Comparison of ENCODE assay signal across 8 cellular contexts in genomic region chr4:182937268-182938208, GRCh38. TPM values are rescaled to one million over a fixed set of nuclear protein-coding genes. Genes with fewer than 3 reads are reported as not detected.
A peak's percentile ranks its signal among the peaks of the same experiment; 100 is the strongest.
DNase-seq lines count a peak whose midpoint lies in the region; ATAC-seq and TF ChIP-seq lines count a peak whose summit lies in the region.

No MANE protein-coding gene starts in this region.

- POLR2A ChIA-PET in SK-N-SH (lab: Yijun Ruan, JAX) (no interaction called here), OCI-LY7 (lab: Charles Lee) (interaction anchor here (0.7 kb wide), 2 partner anchors 88 to 267 kb away, joined by 3 read pairs; no protein-coding TSS in a partner anchor)

- CTCF ChIA-PET in SK-N-SH (lab: Yijun Ruan, JAX) (interaction anchor here (0.6 to 4.7 kb wide), 31 partner anchors 8 to 1184 kb away, joined by 3 to 90 read pairs (median 5); no protein-coding TSS in a partner anchor), OCI-LY7 (lab: Charles Lee; ENCODE audit: unreplicated experiment) (interaction anchor here (0.7 kb wide), 1 partner anchor 324 kb away, joined by 3 read pairs; no protein-coding TSS in a partner anchor)

- H4K20me1 ChIP-seq in SK-N-SH (ENCODE audit: insufficient read depth) (no peaks in the 10 kb centered on the region), OCI-LY7 (ENCODE audit: insufficient read depth, low read length) (no peaks in the 10 kb centered on the region)

- 35% methylated on average over 5 of the region's 5 CpGs for WGBS in SK-N-SH (ENCODE audit: low lambda C conversion rate)

- ATAC-seq in GM21381 (IDR thresholded peaks at IDR 0.05; ENCODE audit: unreplicated experiment): peak; percentile 22
- ATAC-seq in HG03025 (IDR thresholded peaks at IDR 0.05; ENCODE audit: low FRiP score, unreplicated experiment): peak; percentile 27
- no peak for ATAC-seq in mucosa of descending colon

- H3K4me3 ChIP-seq in SK-N-SH (ENCODE audit: low read depth in 2 of 2, low read length in 1 of 2) (peak overlapping the region in 1 of 2 experiments; percentile 11; a peak in 1 of 4 replicates), OCI-LY7 (ENCODE audit: low read depth, low read length, poor library complexity, severe bottlenecking) (no peak overlapping the region), mucosa of descending colon (no peak overlapping the region)

- H3K4me1 ChIP-seq in SK-N-SH (ENCODE audit: control insufficient read depth in 1 of 2, insufficient read depth in 2 of 2, low read depth in 1 of 2, low read length in 1 of 2) (no peaks in the 10 kb centered on the region), OCI-LY7 (ENCODE audit: insufficient read depth, low read length, poor library complexity, severe bottlenecking) (no peaks in the 10 kb centered on the region), mucosa of descending colon (ENCODE audit: low read depth) (no peaks in the 10 kb centered on the region)

- H3K9me3 ChIP-seq in SK-N-SH (no peaks in the 10 kb centered on the region), OCI-LY7 (ENCODE audit: low read length) (no peaks in the 10 kb centered on the region), mucosa of descending colon (no peaks in the 10 kb centered on the region)

- H3K79me2 ChIP-seq in SK-N-SH (ENCODE audit: insufficient read depth) (no peaks in the 10 kb centered on the region), OCI-LY7 (ENCODE audit: insufficient read depth, low read depth, low read length) (no peaks in the 10 kb centered on the region)

- no TSS peak for BruUV-seq in OCI-LY7 (replicated peaks; lab: Mats Ljungman, UMichigan)

- H3K4me2 ChIP-seq in SK-N-SH (no peak overlapping the region), OCI-LY7 (ENCODE audit: low read length) (no peak overlapping the region)

- H3K27ac ChIP-seq in SK-N-SH (ENCODE audit: low read depth in 2 of 2, low read length in 1 of 2) (no peak overlapping the region), OCI-LY7 (ENCODE audit: low read depth, low read length, poor library complexity, severe bottlenecking) (no peak overlapping the region)

- DNase-seq in ELF-1 (ENCODE audit: low read depth, low spot score): peak; percentile 10
- no peak for DNase-seq in SK-N-SH
- DNase-seq in OCI-LY7 (ENCODE audit: low spot score): no peak
- no peak for DNase-seq in mucosa of descending colon
- DNase-seq in GM03348 (ENCODE audit: low spot score): no peak
- DNase-seq in NCI-H146 (lab: John Stamatoyannopoulos, UW): no peak

- no peak for TF ChIP-seq RAD21 in SK-N-SH (IDR thresholded peaks at IDR 0.05; ENCODE audit: low read length)

- no peaks in the 10 kb centered on the region for H3K36me3 ChIP-seq in SK-N-SH (replicated peaks in 1 of 2; ENCODE audit: control insufficient read depth in 1 of 2, insufficient read depth in 2 of 2, low read length in 1 of 2)
- H3K36me3 ChIP-seq in OCI-LY7 (ENCODE audit: insufficient read depth, low read length): no peaks in the 10 kb centered on the region
- H3K36me3 ChIP-seq in mucosa of descending colon (ENCODE audit: low read depth): no peaks in the 10 kb centered on the region

- intact Hi-C loops in OCI-LY7 (cut with micrococcal nuclease; ENCODE audit: unreplicated experiment) (loop anchor here (1.0 kb wide), 1 partner anchor 325 kb away; no protein-coding TSS in a partner anchor), mucosa of descending colon (cut with DNase I, micrococcal nuclease) (loop anchor here (5.0 to 10.0 kb wide), 2 partner anchors 325 to 327 kb away; no protein-coding TSS in a partner anchor)

- H3K9ac ChIP-seq in SK-N-SH: no peak overlapping the region

- no peaks in the 10 kb centered on the region; the same call in 1 of the 2 replicates for H3K27me3 ChIP-seq in SK-N-SH (ENCODE audit: insufficient read depth)

- TF ChIP-seq CTCF in SK-N-SH (IDR thresholded peaks at IDR 0.05) (no peak), OCI-LY7 (conservative IDR thresholded peaks at IDR 0.05; ENCODE audit: low read length) (no peak), mucosa of descending colon (IDR thresholded peaks at IDR 0.05) (no peak)

- no peaks in the 10 kb centered on the region for H3K9me2 ChIP-seq in SK-N-SH
- no peaks in the 10 kb centered on the region for H3K9me2 ChIP-seq in OCI-LY7 (ENCODE audit: insufficient read depth, low read length)

- H3F3A ChIP-seq in SK-N-SH (replicated peaks; ENCODE audit: insufficient read depth): no peaks in the 10 kb centered on the region

- no peak for TF ChIP-seq EP300 in SK-N-SH (IDR thresholded peaks at IDR 0.05; ENCODE audit: borderline replicate concordance in 1 of 2, low read depth in 1 of 2, low read length in 1 of 2)

- H2AFZ ChIP-seq in SK-N-SH (ENCODE audit: low read depth) (0 out of 2 replicates have a peak overlapping the region, but pooled peaks have one; percentile 82), OCI-LY7 (ENCODE audit: low read length) (no peak overlapping the region)

TF ChIP-seq in SK-N-SH, 30 proteins besides CTCF, POLR2A, EP300 and RAD21:
- TF ChIP-seq FOXM1 (IDR thresholded peaks at IDR 0.05; ENCODE audit: low read depth) (no peak), GABPA (IDR thresholded peaks at IDR 0.05; ENCODE audit: low read depth) (no peak), IRF3 (IDR thresholded peaks at IDR 0.05; ENCODE audit: low read depth, low read length) (no peak), RXRA (IDR thresholded peaks at IDR 0.05; ENCODE audit: borderline replicate concordance, low read depth) (no peak), CHD2 (IDR thresholded peaks at IDR 0.05; ENCODE audit: low read length, partially characterized antibody) (no peak), YY1 (IDR thresholded peaks at IDR 0.05; ENCODE audit: low read depth) (no peak), MXI1 (IDR thresholded peaks at IDR 0.05; ENCODE audit: low read depth, low read length) (no peak), PBX3 (IDR thresholded peaks at IDR 0.05) (no peak)
- TF ChIP-seq, protein P1, sequence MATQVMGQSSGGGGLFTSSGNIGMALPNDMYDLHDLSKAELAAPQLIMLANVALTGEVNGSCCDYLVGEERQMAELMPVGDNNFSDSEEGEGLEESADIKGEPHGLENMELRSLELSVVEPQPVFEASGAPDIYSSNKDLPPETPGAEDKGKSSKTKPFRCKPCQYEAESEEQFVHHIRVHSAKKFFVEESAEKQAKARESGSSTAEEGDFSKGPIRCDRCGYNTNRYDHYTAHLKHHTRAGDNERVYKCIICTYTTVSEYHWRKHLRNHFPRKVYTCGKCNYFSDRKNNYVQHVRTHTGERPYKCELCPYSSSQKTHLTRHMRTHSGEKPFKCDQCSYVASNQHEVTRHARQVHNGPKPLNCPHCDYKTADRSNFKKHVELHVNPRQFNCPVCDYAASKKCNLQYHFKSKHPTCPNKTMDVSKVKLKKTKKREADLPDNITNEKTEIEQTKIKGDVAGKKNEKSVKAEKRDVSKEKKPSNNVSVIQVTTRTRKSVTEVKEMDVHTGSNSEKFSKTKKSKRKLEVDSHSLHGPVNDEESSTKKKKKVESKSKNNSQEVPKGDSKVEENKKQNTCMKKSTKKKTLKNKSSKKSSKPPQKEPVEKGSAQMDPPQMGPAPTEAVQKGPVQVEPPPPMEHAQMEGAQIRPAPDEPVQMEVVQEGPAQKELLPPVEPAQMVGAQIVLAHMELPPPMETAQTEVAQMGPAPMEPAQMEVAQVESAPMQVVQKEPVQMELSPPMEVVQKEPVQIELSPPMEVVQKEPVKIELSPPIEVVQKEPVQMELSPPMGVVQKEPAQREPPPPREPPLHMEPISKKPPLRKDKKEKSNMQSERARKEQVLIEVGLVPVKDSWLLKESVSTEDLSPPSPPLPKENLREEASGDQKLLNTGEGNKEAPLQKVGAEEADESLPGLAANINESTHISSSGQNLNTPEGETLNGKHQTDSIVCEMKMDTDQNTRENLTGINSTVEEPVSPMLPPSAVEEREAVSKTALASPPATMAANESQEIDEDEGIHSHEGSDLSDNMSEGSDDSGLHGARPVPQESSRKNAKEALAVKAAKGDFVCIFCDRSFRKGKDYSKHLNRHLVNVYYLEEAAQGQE (IDR thresholded peaks at IDR 0.05; ENCODE audit: low read depth, low read length): no peak

RNA-seq across cellular contexts. Expression of gene DCTD, which starts 20.4 kb away (rescaled TPM):
- polyA plus RNA-seq in SK-N-SH (2012; rRNA removed): 123 and 145 TPM in 2 replicates
- polyA plus RNA-seq in SK-N-SH (2012; cell fraction: cytosol; rRNA removed): 144 and 145 TPM in 2 replicates
- 170 and 193 TPM in 2 replicates for polyA plus RNA-seq in SK-N-SH (2012; cell fraction: nucleus; rRNA removed)
- total RNA-seq in OCI-LY7 (2014; rRNA removed; shearing (Covaris generic)): 37.8 and 42.5 TPM in 2 replicates
- 79.4 and 81.9 TPM in 2 replicates for total RNA-seq in OCI-LY7 (2022)
- total RNA-seq in mucosa of descending colon: 10 to 100 TPM; 53.3 to 63.7 (median 55.4) TPM
